ENCODE assay signal across 23 cellular contexts in genomic region chr16:66599726-66600125, GRCh38. TPM values are rescaled to one million over a fixed set of nuclear protein-coding genes. Genes with fewer than 3 reads are reported as not detected.
DNase-seq lines count a peak whose midpoint lies in the region; ATAC-seq and TF ChIP-seq lines count a peak whose summit lies in the region.
"Had no signal": no experiment of that assay in that cellular context is flagged by ENCODE, and none has a peak within 500 bp of the region (broad histone marks: within the 10 kb centered on the region; RNA-seq: fewer than 3 reads in every experiment).

No MANE protein-coding gene starts in this region.

- in situ Hi-C loops in G401 (cut with HindIII; ENCODE audit: low sequenced_read_pairs) = no loop called here

- H3K9me3 ChIP-seq in CD8-positive, alpha-beta T cell (ENCODE audit: low read length) = no peaks in the 10 kb centered on the region
- peaks cover 12% of the 10 kb centered on the region for H3K9me3 ChIP-seq in OCI-LY3 (ENCODE audit: insufficient read depth, low read length)

- no peak for TF ChIP-seq CTCF in CD8-positive, alpha-beta T cell (IDR thresholded peaks at IDR 0.05)
- 0 out of 2 replicates have a peak, but pooled peaks have one; percentile 4 for TF ChIP-seq CTCF in OCI-LY3 (IDR thresholded peaks at IDR 0.05; ENCODE audit: low read depth, low read length)
- TF ChIP-seq CTCF in mesothelial cell of epicardium (IDR thresholded peaks at IDR 0.05; ENCODE audit: unreplicated experiment) = no peak

- ATAC-seq in CD8-positive, alpha-beta T cell = no peak
- ATAC-seq: Right ventricle myocardium inferior had no signal

- CTCF ChIA-PET in activated CD4-positive, alpha-beta memory T cell treated with anti-CD3 and anti-CD28 coated beads, Interleukin-2, amount 10 ng/mL, durations not matched to agents 7 days and 5 days (lab: Charles Lee) = interaction anchor here (3.2 to 4.3 kb wide), 2 partner anchors 9 to 10 kb away, joined by 14 to 33 read pairs; no protein-coding TSS in a partner anchor
- CTCF ChIA-PET in activated CD4-positive, alpha-beta memory T cell treated with anti-CD3 and anti-CD28 coated beads for 36 hours (lab: Charles Lee) = no interaction called here
- CTCF ChIA-PET in CD8-positive, alpha-beta T cell (lab: Charles Lee) = interaction anchor here (0.6 to 1.4 kb wide), 4 partner anchors 10 to 194 kb away, joined by 3 to 8 read pairs (median 4); no protein-coding TSS in a partner anchor

- DNase-seq in activated CD4-positive, alpha-beta memory T cell treated with anti-CD3 and anti-CD28 coated beads, Interleukin-2, amount 10 ng/mL, durations not matched to agents 7 days and 5 days = no peak
- no peak for DNase-seq in activated CD4-positive, alpha-beta memory T cell treated with anti-CD3 and anti-CD28 coated beads for 36 hours
- peak in 1 of 7 experiments; percentile 48 for DNase-seq in CD8-positive, alpha-beta T cell
- DNase-seq in activated naive CD8-positive, alpha-beta T cell treated with anti-CD3 and anti-CD28 coated beads for 36 hours = no peak
- DNase-seq in G401 (ENCODE audit: low spot score) (no peak), D341Med (ENCODE audit: low spot score) (no peak), mesothelial cell of epicardium (ENCODE audit: low spot score in 2 of 2, unreplicated experiment in 2 of 2) (no peak)
- DNase-seq: DMS 273 treated with DMSO at 0.1 percent for 48 hours; GF-D8; H9; IMR-90; MM.1S; NCI-H1092 treated with DMSO at 0.1 percent for 48 hours; NCI-H146; NCI-H2081 treated with DMSO at 0.1 percent for 48 hours; NCI-H446 treated with DMSO at 0.1 percent for 48 hours; NCI-H748 treated with DMSO at 0.1 percent for 48 hours; NK-92 treated with Interleukin-12 subunit alpha and Interleukin-12 subunit beta, amount 100 ng/mL, for 24 hours had no signal

- H2AFZ ChIP-seq in OCI-LY3 (ENCODE audit: low read depth, low read length) = no peak overlapping the region

- no peak overlapping the region for H3K27ac ChIP-seq in CD8-positive, alpha-beta T cell (ENCODE audit: low read depth, low read length)
- H3K27ac ChIP-seq in OCI-LY3 (ENCODE audit: low read length) = no peak overlapping the region

- H3K27ac Mint-ChIP-seq in activated CD4-positive, alpha-beta memory T cell treated with anti-CD3 and anti-CD28 coated beads, Interleukin-2, amount 10 ng/mL, durations not matched to agents 7 days and 5 days = peak overlapping the region; percentile 18
- no peak overlapping the region for H3K27ac Mint-ChIP-seq in activated CD4-positive, alpha-beta memory T cell treated with anti-CD3 and anti-CD28 coated beads for 36 hours
- H3K27ac Mint-ChIP-seq in CD8-positive, alpha-beta T cell = peak overlapping the region; percentile 15
- H3K27ac Mint-ChIP-seq in activated naive CD8-positive, alpha-beta T cell treated with anti-CD3 and anti-CD28 coated beads for 36 hours = peak overlapping the region; percentile 20
- no peak overlapping the region for H3K27ac Mint-ChIP-seq in mesothelial cell of epicardium
- H3K27ac Mint-ChIP-seq: H9 had no signal

- POLR2A ChIA-PET in activated CD4-positive, alpha-beta memory T cell treated with anti-CD3 and anti-CD28 coated beads, Interleukin-2, amount 10 ng/mL, durations not matched to agents 7 days and 5 days (lab: Charles Lee) = interaction anchor here (4.8 to 6.4 kb wide), 2 partner anchors 47 to 77 kb away, joined by 39 to 40 read pairs; partner anchors contain the start of gene CKLF
- POLR2A ChIA-PET in activated CD4-positive, alpha-beta memory T cell treated with anti-CD3 and anti-CD28 coated beads for 36 hours (lab: Charles Lee) = no interaction called here
- POLR2A ChIA-PET in CD8-positive, alpha-beta T cell (lab: Charles Lee) = interaction anchor here (1.2 kb wide), 1 partner anchor 21 kb away, joined by 5 read pairs; the partner anchor contains the start of gene CMTM2

- H3K9ac ChIP-seq in OCI-LY3 (ENCODE audit: low read length) = no peak overlapping the region

- H3K4me3 ChIP-seq in CD8-positive, alpha-beta T cell (ENCODE audit: low read depth, low read length) = no peak overlapping the region
- H3K4me3 ChIP-seq in OCI-LY3 (ENCODE audit: low read length) = no peak overlapping the region

- H4K20me1 ChIP-seq in OCI-LY3 (ENCODE audit: insufficient read depth, low read length) = no peaks in the 10 kb centered on the region

- H3K4me1 ChIP-seq in CD8-positive, alpha-beta T cell (ENCODE audit: insufficient read depth, low read length) = peaks cover 27% of the 10 kb centered on the region
- peaks cover 51% of the 10 kb centered on the region for H3K4me1 ChIP-seq in OCI-LY3 (ENCODE audit: low read length)

- H3K36me3 Mint-ChIP-seq in activated CD4-positive, alpha-beta memory T cell treated with anti-CD3 and anti-CD28 coated beads, Interleukin-2, amount 10 ng/mL, durations not matched to agents 7 days and 5 days (ENCODE audit: low read depth) = peaks cover 22% of the 10 kb centered on the region
- peaks cover 2% of the 10 kb centered on the region for H3K36me3 Mint-ChIP-seq in activated CD4-positive, alpha-beta memory T cell treated with anti-CD3 and anti-CD28 coated beads for 36 hours
- H3K36me3 Mint-ChIP-seq in CD8-positive, alpha-beta T cell = no peaks in the 10 kb centered on the region
- peaks cover 5% of the 10 kb centered on the region for H3K36me3 Mint-ChIP-seq in activated naive CD8-positive, alpha-beta T cell treated with anti-CD3 and anti-CD28 coated beads for 36 hours
- no peaks in the 10 kb centered on the region for H3K36me3 Mint-ChIP-seq in mesothelial cell of epicardium

- peaks cover 61% of the 10 kb centered on the region for H3K4me1 Mint-ChIP-seq in activated CD4-positive, alpha-beta memory T cell treated with anti-CD3 and anti-CD28 coated beads, Interleukin-2, amount 10 ng/mL, durations not matched to agents 7 days and 5 days
- peaks cover 39% of the 10 kb centered on the region for H3K4me1 Mint-ChIP-seq in activated CD4-positive, alpha-beta memory T cell treated with anti-CD3 and anti-CD28 coated beads for 36 hours (ENCODE audit: low read depth)
- peaks cover 43% of the 10 kb centered on the region for H3K4me1 Mint-ChIP-seq in CD8-positive, alpha-beta T cell (ENCODE audit: low read depth)
- H3K4me1 Mint-ChIP-seq in activated naive CD8-positive, alpha-beta T cell treated with anti-CD3 and anti-CD28 coated beads for 36 hours = peaks cover 39% of the 10 kb centered on the region
- H3K4me1 Mint-ChIP-seq in mesothelial cell of epicardium = peaks cover 17% of the 10 kb centered on the region

- no peaks in the 10 kb centered on the region; the same call in 1 of the 2 replicates for H3K79me2 ChIP-seq in OCI-LY3 (ENCODE audit: low read length)

- peak overlapping the region; percentile 10; the same call in 1 of the 2 replicates for H3K4me2 ChIP-seq in OCI-LY3 (ENCODE audit: low read length)

- H3K9me3 Mint-ChIP-seq in activated CD4-positive, alpha-beta memory T cell treated with anti-CD3 and anti-CD28 coated beads, Interleukin-2, amount 10 ng/mL, durations not matched to agents 7 days and 5 days = peaks cover 15% of the 10 kb centered on the region
- peaks cover 9% of the 10 kb centered on the region for H3K9me3 Mint-ChIP-seq in activated CD4-positive, alpha-beta memory T cell treated with anti-CD3 and anti-CD28 coated beads for 36 hours
- H3K9me3 Mint-ChIP-seq in CD8-positive, alpha-beta T cell = peaks cover 2% of the 10 kb centered on the region
- peaks cover 6% of the 10 kb centered on the region for H3K9me3 Mint-ChIP-seq in activated naive CD8-positive, alpha-beta T cell treated with anti-CD3 and anti-CD28 coated beads for 36 hours
- no peaks in the 10 kb centered on the region for H3K9me3 Mint-ChIP-seq in mesothelial cell of epicardium
- H3K9me3 Mint-ChIP-seq: H9 had no signal

- no peaks in the 10 kb centered on the region for H3K36me3 ChIP-seq in CD8-positive, alpha-beta T cell (ENCODE audit: insufficient read depth, low read length)
- H3K36me3 ChIP-seq in OCI-LY3 (replicated peaks; ENCODE audit: low read depth, low read length) = no peaks in the 10 kb centered on the region

- H3K4me3 Mint-ChIP-seq in activated CD4-positive, alpha-beta memory T cell treated with anti-CD3 and anti-CD28 coated beads, Interleukin-2, amount 10 ng/mL, durations not matched to agents 7 days and 5 days = no peak overlapping the region
- no peak overlapping the region for H3K4me3 Mint-ChIP-seq in activated CD4-positive, alpha-beta memory T cell treated with anti-CD3 and anti-CD28 coated beads for 36 hours
- no peak overlapping the region for H3K4me3 Mint-ChIP-seq in CD8-positive, alpha-beta T cell
- no peak overlapping the region for H3K4me3 Mint-ChIP-seq in activated naive CD8-positive, alpha-beta T cell treated with anti-CD3 and anti-CD28 coated beads for 36 hours
- no peak overlapping the region for H3K4me3 Mint-ChIP-seq in mesothelial cell of epicardium
- H3K4me3 Mint-ChIP-seq: H9 had no signal

- no peaks in the 10 kb centered on the region for H3K27me3 Mint-ChIP-seq in activated CD4-positive, alpha-beta memory T cell treated with anti-CD3 and anti-CD28 coated beads, Interleukin-2, amount 10 ng/mL, durations not matched to agents 7 days and 5 days
- no peaks in the 10 kb centered on the region for H3K27me3 Mint-ChIP-seq in activated CD4-positive, alpha-beta memory T cell treated with anti-CD3 and anti-CD28 coated beads for 36 hours
- no peaks in the 10 kb centered on the region for H3K27me3 Mint-ChIP-seq in CD8-positive, alpha-beta T cell (ENCODE audit: low read depth)
- no peaks in the 10 kb centered on the region for H3K27me3 Mint-ChIP-seq in activated naive CD8-positive, alpha-beta T cell treated with anti-CD3 and anti-CD28 coated beads for 36 hours
- H3K27me3 Mint-ChIP-seq in mesothelial cell of epicardium (ENCODE audit: low read depth) = no peaks in the 10 kb centered on the region

- intact Hi-C loops in activated CD4-positive, alpha-beta memory T cell treated with anti-CD3 and anti-CD28 coated beads for 36 hours (cut with micrococcal nuclease) = no loop called here
- intact Hi-C loops in CD8-positive, alpha-beta T cell (cut with DNase I, micrococcal nuclease) = loop anchor here in 1 of 2 experiments (5.0 kb wide), 1 partner anchor 273 kb away; no protein-coding TSS in a partner anchor

- H3K27me3 ChIP-seq in CD8-positive, alpha-beta T cell (ENCODE audit: insufficient read depth, low read length) = no peaks in the 10 kb centered on the region
- H3K27me3 ChIP-seq in OCI-LY3 (ENCODE audit: low read depth, low read length) = peaks cover 17% of the 10 kb centered on the region

RNA-seq across cellular contexts. Expression of gene CMTM3, which starts 4.8 kb away (rescaled TPM):
- 100 to 1,000 TPM; 111 TPM for total RNA-seq in activated CD4-positive, alpha-beta memory T cell treated with anti-CD3 and anti-CD28 coated beads, Interleukin-2, amount 10 ng/mL, durations not matched to agents 7 days and 5 days
- total RNA-seq in activated CD4-positive, alpha-beta memory T cell treated with anti-CD3 and anti-CD28 coated beads for 36 hours = 10 to 100 TPM; 64.6 to 65.9 TPM
- 10 to 100 TPM; 40.0 to 40.6 TPM for total RNA-seq in CD8-positive, alpha-beta T cell
- 10 to 100 TPM; 55.1 to 60.5 TPM for total RNA-seq in activated naive CD8-positive, alpha-beta T cell treated with anti-CD3 and anti-CD28 coated beads for 36 hours
- total RNA-seq in G401 (2014; rRNA removed; shearing (Covaris generic)) = 55.1 and 62.1 TPM in 2 replicates
- 56.9 to 60.7 TPM (median 59.3 TPM) in 3 replicates for total RNA-seq in mesothelial cell of epicardium

RNA-seq across cellular contexts. Expression of gene CMTM2, which starts 20.5 kb away (rescaled TPM):
- total RNA-seq in activated CD4-positive, alpha-beta memory T cell treated with anti-CD3 and anti-CD28 coated beads, Interleukin-2, amount 10 ng/mL, durations not matched to agents 7 days and 5 days = under 1 TPM; 0.43 to 0.83 TPM
- total RNA-seq in activated CD4-positive, alpha-beta memory T cell treated with anti-CD3 and anti-CD28 coated beads for 36 hours = under 1 TPM; 0.36 to 0.45 TPM
- total RNA-seq in CD8-positive, alpha-beta T cell = not detected
- total RNA-seq in activated naive CD8-positive, alpha-beta T cell treated with anti-CD3 and anti-CD28 coated beads for 36 hours = not detected
- total RNA-seq in G401 (2014; rRNA removed; shearing (Covaris generic)) = not detected in 2 replicates
- total RNA-seq in mesothelial cell of epicardium = 0.25 to 0.58 TPM (median 0.51 TPM) in 3 replicates
- total RNA-seq: Daoy, H9, IMR-90, LHCN-M2, SK-MEL-5 had no signal

RNA-seq across cellular contexts. Expression of gene CMTM1, which starts 33.5 kb away (rescaled TPM):
- 10 to 100 TPM; 16.6 to 17.8 TPM for total RNA-seq in activated CD4-positive, alpha-beta memory T cell treated with anti-CD3 and anti-CD28 coated beads, Interleukin-2, amount 10 ng/mL, durations not matched to agents 7 days and 5 days
- 10 to 100 TPM; 10.1 to 11.5 TPM for total RNA-seq in activated CD4-positive, alpha-beta memory T cell treated with anti-CD3 and anti-CD28 coated beads for 36 hours
- under 1 TPM in 1 of 2 experiments, not detected in 1; 0.61 TPM for total RNA-seq in CD8-positive, alpha-beta T cell
- 1 to 10 TPM; 2.8 to 5.9 TPM for total RNA-seq in activated naive CD8-positive, alpha-beta T cell treated with anti-CD3 and anti-CD28 coated beads for 36 hours
- 3.1 TPM in 1 of 2 replicates, not detected in the other for total RNA-seq in G401 (2014; rRNA removed; shearing (Covaris generic))
- total RNA-seq in mesothelial cell of epicardium = 10.0 to 10.3 TPM (median 10.2 TPM) in 3 replicates

RNA-seq across cellular contexts. Expression of gene CKLF, which starts 47.4 kb away (rescaled TPM):
- total RNA-seq in activated CD4-positive, alpha-beta memory T cell treated with anti-CD3 and anti-CD28 coated beads, Interleukin-2, amount 10 ng/mL, durations not matched to agents 7 days and 5 days = 100 to 1,000 TPM; 183 to 188 TPM
- total RNA-seq in activated CD4-positive, alpha-beta memory T cell treated with anti-CD3 and anti-CD28 coated beads for 36 hours = 100 to 1,000 TPM; 167 to 173 TPM
- total RNA-seq in CD8-positive, alpha-beta T cell = 10 to 100 TPM in 1 of 2 experiments, 1 to 10 TPM in 1; 7.9 to 11.1 TPM
- total RNA-seq in activated naive CD8-positive, alpha-beta T cell treated with anti-CD3 and anti-CD28 coated beads for 36 hours = 100 to 1,000 TPM in 1 of 2 experiments, 10 to 100 TPM in 1; 93.0 to 103 TPM
- 122 and 134 TPM in 2 replicates for total RNA-seq in G401 (2014; rRNA removed; shearing (Covaris generic))
- 28.9 to 33.2 TPM (median 31.1 TPM) in 3 replicates for total RNA-seq in mesothelial cell of epicardium

RNA-seq across cellular contexts. Expression of gene TK2, which starts 49.8 kb away (rescaled TPM):
- total RNA-seq in activated CD4-positive, alpha-beta memory T cell treated with anti-CD3 and anti-CD28 coated beads, Interleukin-2, amount 10 ng/mL, durations not matched to agents 7 days and 5 days = 10 to 100 TPM; 13.4 to 13.9 TPM
- 1 to 10 TPM; 5.4 to 5.8 TPM for total RNA-seq in activated CD4-positive, alpha-beta memory T cell treated with anti-CD3 and anti-CD28 coated beads for 36 hours
- total RNA-seq in CD8-positive, alpha-beta T cell = 1 to 10 TPM; 3.3 to 4.4 TPM
- total RNA-seq in activated naive CD8-positive, alpha-beta T cell treated with anti-CD3 and anti-CD28 coated beads for 36 hours = 1 to 10 TPM; 5.6 to 6.9 TPM
- total RNA-seq in G401 (2014; rRNA removed; shearing (Covaris generic)) = 10.3 and 15.8 TPM in 2 replicates
- total RNA-seq in mesothelial cell of epicardium = 24.9 to 28.8 TPM (median 28.5 TPM) in 3 replicates

Comparison
In these comparisons a context has a peak if more than half of its experiments do, and no peak if none do; other contexts are left out.
1. H3K27ac Mint-ChIP-seq: peak in activated CD4-positive, alpha-beta memory T cell treated with anti-CD3 and anti-CD28 coated beads, Interleukin-2, amount 10 ng/mL, durations not matched to agents 7 days and 5 days (single experiment), CD8-positive, alpha-beta T cell (single experiment) and activated naive CD8-positive, alpha-beta T cell treated with anti-CD3 and anti-CD28 coated beads for 36 hours (single experiment); none in activated CD4-positive, alpha-beta memory T cell treated with anti-CD3 and anti-CD28 coated beads for 36 hours (single experiment) and mesothelial cell of epicardium (single experiment).